In genomic region chr1:200739499-200740290, GRCh38 we compare ENCODE assay signal across 8 cellular contexts. TPM values are rescaled to one million over a fixed set of nuclear protein-coding genes. Genes with fewer than 3 reads are reported as not detected.
A peak's percentile ranks its signal among the peaks of the same experiment; 100 is the strongest.
DNase-seq lines count a peak whose midpoint lies in the region; ATAC-seq and TF ChIP-seq lines count a peak whose summit lies in the region.

No MANE protein-coding gene starts in this region.

- no peak for TF ChIP-seq RAD21 in neural cell (conservative IDR thresholded peaks at IDR 0.05)

- peak overlapping the region; percentile 95 for H3K4me2 ChIP-seq in neural cell (ENCODE audit: low read length)

- no peaks in the 10 kb centered on the region for H3F3A ChIP-seq in neural cell (ENCODE audit: insufficient read depth, low read length, poor library complexity, severe bottlenecking)

- H3K9me3 ChIP-seq in A673 (ENCODE audit: low read depth, low read length, poor library complexity, severe bottlenecking) (no peaks in the 10 kb centered on the region), WERI-Rb-1 (ENCODE audit: severe bottlenecking) (no peaks in the 10 kb centered on the region), neural cell (ENCODE audit: low read length) (no peaks in the 10 kb centered on the region)

- no peak for TF ChIP-seq EP300 in neural cell (conservative IDR thresholded peaks at IDR 0.05; ENCODE audit: poor library complexity, severe bottlenecking)

- H3K36me3 ChIP-seq in A673 (ENCODE audit: insufficient read depth, low read length, poor library complexity, severe bottlenecking) (no peaks in the 10 kb centered on the region), WERI-Rb-1 (peaks cover 25% of the 10 kb centered on the region), neural cell (ENCODE audit: insufficient read depth, low read length) (no peaks in the 10 kb centered on the region)

- H3K4me1 ChIP-seq in A673 (ENCODE audit: insufficient read depth, low read length, poor library complexity, severe bottlenecking), result peaks cover 20% of the 10 kb centered on the region

- intact Hi-C loops in A673 (cut with micrococcal nuclease; ENCODE audit: unreplicated experiment), result loop anchor here (2.0 kb wide), 1 partner anchor 119 kb away; the partner anchor contains the start of gene KIF14

- TF ChIP-seq CTCF in A673 (conservative IDR thresholded peaks at IDR 0.05; ENCODE audit: low read depth, low read length), result no peak
- TF ChIP-seq CTCF in WERI-Rb-1 (IDR thresholded peaks at IDR 0.05; ENCODE audit: low read depth, low read length), result no peak
- TF ChIP-seq CTCF in fibroblast of villous mesenchyme (IDR thresholded peaks at IDR 0.05; ENCODE audit: insufficient read depth, low read depth, low read length), result no peak
- no peak for TF ChIP-seq CTCF in neural cell (IDR thresholded peaks at IDR 0.05; ENCODE audit: poor library complexity, severe bottlenecking)

- ATAC-seq in GM18505 (IDR thresholded peaks at IDR 0.05; ENCODE audit: unreplicated experiment) (peak; percentile 41), HG03097 (IDR thresholded peaks at IDR 0.05; ENCODE audit: low FRiP score, unreplicated experiment) (peak; percentile 29)

- H3K9ac ChIP-seq in neural cell (ENCODE audit: low read length), result peak overlapping the region; percentile 99

- H3K27ac ChIP-seq in A673 (ENCODE audit: low read depth, low read length, poor library complexity, severe bottlenecking), result peak overlapping the region; percentile 92
- peak overlapping the region; percentile 96 for H3K27ac ChIP-seq in WERI-Rb-1
- peak overlapping the region; percentile 97 for H3K27ac ChIP-seq in neural cell (ENCODE audit: low read length)

- H3K4me3 ChIP-seq in A673 (ENCODE audit: low read depth, low read length, poor library complexity, severe bottlenecking) (peak overlapping the region; percentile 89), WERI-Rb-1 (ENCODE audit: low read depth, low read length) (peak overlapping the region; percentile 92), fibroblast of villous mesenchyme (ENCODE audit: low read depth, low read length) (peak overlapping the region; percentile 97), neural cell (ENCODE audit: low read length) (peak overlapping the region; percentile 86)

- H3K27me3 ChIP-seq in A673 (replicated peaks; ENCODE audit: insufficient read depth, low read depth, low read length, poor library complexity) (no peaks in the 10 kb centered on the region), WERI-Rb-1 (ENCODE audit: insufficient read depth, low read depth, severe bottlenecking) (no peaks in the 10 kb centered on the region), neural cell (ENCODE audit: insufficient read depth, low read depth, low read length) (no peaks in the 10 kb centered on the region)

- TF ChIP-seq POLR2A in GM18505 (IDR thresholded peaks at IDR 0.05; ENCODE audit: borderline replicate concordance, extremely low read depth, insufficient read depth, insufficient read length), result no peak

- peaks cover 52% of the 10 kb centered on the region for H3K79me2 ChIP-seq in neural cell (replicated peaks; ENCODE audit: insufficient read depth, low read length)

- H2AFZ ChIP-seq in neural cell (ENCODE audit: low read depth, low read length), result peak overlapping the region; percentile 47

- DNase-seq in A673 (ENCODE audit: low spot score) (no peak), WERI-Rb-1 (no peak), fibroblast of villous mesenchyme (ENCODE audit: low read depth) (peak; percentile 10), DMS79 treated with DMSO at 0.1 percent for 48 hours (lab: John Stamatoyannopoulos, UW) (no peak), NK-92 (lab: John Stamatoyannopoulos, UW; ENCODE audit: unreplicated experiment) (no peak)

- POLR2A ChIA-PET in A673 (lab: Charles Lee; ENCODE audit: low non-redundant PET), result no interaction called here

- CTCF ChIA-PET in A673 (lab: Charles Lee), result no interaction called here

- no peaks in the 10 kb centered on the region for H3K9me2 ChIP-seq in neural cell (ENCODE audit: insufficient read depth, low read length)

- BruUV-seq in A673 (replicated peaks; lab: Mats Ljungman, UMichigan), result no TSS peak

- H4K20me1 ChIP-seq in neural cell (ENCODE audit: insufficient read depth), result peaks cover 29% of the 10 kb centered on the region

TF ChIP-seq in neural cell, 6 proteins besides CTCF, POLR2A, EP300 and RAD21:
- TF ChIP-seq MXI1 (conservative IDR thresholded peaks at IDR 0.05; ENCODE audit: poor library complexity, severe bottlenecking) (peak; percentile 4), SMC3 (conservative IDR thresholded peaks at IDR 0.05; ENCODE audit: poor library complexity) (no peak), POLR2AphosphoS5 (IDR thresholded peaks at IDR 0.05) (peak; percentile 56)

RNA-seq across cellular contexts. Expression of gene CAMSAP2, which starts 1.0 kb away (rescaled TPM):
- total RNA-seq in A673 (2021) (39.4 and 39.5 TPM in 2 replicates), fibroblast of villous mesenchyme (44.8 and 55.7 TPM in 2 replicates)
- polyA plus RNA-seq in neural cell, result 49.2 and 52.7 TPM in 2 replicates
- polyA minus RNA-seq in neural cell, result 160 and 188 TPM in 2 replicates
